In genomic region chr18:66548747-66549146, GRCh38 we compare ENCODE assay signal across 1 cellular context.
TF ChIP-seq lines count a peak whose summit lies in the region.

No MANE protein-coding gene starts in this region.

TF ChIP-seq in SK-N-SH treated with all-trans-retinoic acid at 6 μM for 48 hours, 23 proteins besides CTCF, POLR2A, EP300 and RAD21 (continued from another document):
- TF ChIP-seq CREB5 (CRISPR knock-in tag; IDR thresholded peaks at IDR 0.05; ENCODE audit: low read depth) = no peak
- no peak for TF ChIP-seq CSDC2 (CRISPR knock-in tag; IDR thresholded peaks at IDR 0.05)
- TF ChIP-seq ISL1 (CRISPR knock-in tag; IDR thresholded peaks at IDR 0.05) = no peak
- TF ChIP-seq ESRRG (CRISPR knock-in tag; IDR thresholded peaks at IDR 0.05) = no peak
- no peak for TF ChIP-seq ARNTL (CRISPR knock-in tag; IDR thresholded peaks at IDR 0.05; ENCODE audit: borderline replicate concordance, low read depth)
- TF ChIP-seq TCF4 (CRISPR knock-in tag; IDR thresholded peaks at IDR 0.05; ENCODE audit: borderline replicate concordance) = no peak
- no peak for TF ChIP-seq TOX (CRISPR knock-in tag; IDR thresholded peaks at IDR 0.05; ENCODE audit: borderline replicate concordance)
- TF ChIP-seq BACH2 (CRISPR knock-in tag; IDR thresholded peaks at IDR 0.05; ENCODE audit: borderline replicate concordance) = no peak
